In the genomic region with DNA sequence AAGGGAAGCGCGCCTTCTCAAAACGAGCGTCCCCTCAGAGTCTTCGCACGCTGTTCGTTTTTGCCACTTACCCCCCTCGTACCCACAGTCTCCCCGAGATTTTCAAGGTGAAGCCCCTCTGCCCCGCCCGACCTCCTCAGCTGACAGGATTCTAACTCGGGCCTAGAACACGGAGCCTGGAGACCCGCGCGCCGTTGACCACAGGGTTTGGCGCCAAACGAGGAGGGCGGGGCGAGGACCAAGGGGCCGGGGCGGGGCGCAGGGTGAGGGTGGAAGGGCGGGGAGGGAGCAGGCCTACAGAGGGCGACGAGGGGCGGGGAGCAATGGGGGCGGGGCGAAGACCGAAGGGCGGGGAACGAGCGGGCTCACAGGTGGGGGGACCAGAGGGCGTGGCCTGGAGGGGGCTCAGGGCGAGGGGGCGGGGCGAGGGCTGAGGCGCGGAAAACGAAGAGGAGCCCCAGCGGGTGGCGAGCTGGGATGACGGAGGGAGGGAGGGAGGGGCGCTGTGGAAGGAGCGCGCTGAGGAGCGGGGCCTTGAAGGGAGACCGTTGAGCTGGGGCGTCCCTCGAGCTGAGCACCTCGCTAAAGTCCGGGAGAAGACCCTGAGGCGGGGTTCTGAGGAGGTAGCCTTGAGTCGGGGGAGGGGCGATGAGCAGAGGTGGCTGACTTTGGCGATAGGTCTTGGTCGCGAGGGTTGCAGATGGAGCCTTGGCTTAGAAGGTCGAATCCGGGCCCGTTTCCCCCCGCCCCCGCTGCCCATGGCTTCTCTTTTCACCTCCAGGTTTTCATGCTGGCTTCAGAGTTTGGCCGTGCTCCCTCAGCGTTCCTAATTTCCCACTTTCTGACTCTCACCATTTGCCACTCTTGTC, we compare ENCODE assay signal across 8 cellular contexts. TPM values are rescaled to one million over a fixed set of nuclear protein-coding genes. Genes with fewer than 3 reads are reported as not detected.
DNase-seq lines count a peak whose midpoint lies in the region; ATAC-seq, FAIRE-seq and TF ChIP-seq lines count a peak whose summit lies in the region.

A gene with protein sequence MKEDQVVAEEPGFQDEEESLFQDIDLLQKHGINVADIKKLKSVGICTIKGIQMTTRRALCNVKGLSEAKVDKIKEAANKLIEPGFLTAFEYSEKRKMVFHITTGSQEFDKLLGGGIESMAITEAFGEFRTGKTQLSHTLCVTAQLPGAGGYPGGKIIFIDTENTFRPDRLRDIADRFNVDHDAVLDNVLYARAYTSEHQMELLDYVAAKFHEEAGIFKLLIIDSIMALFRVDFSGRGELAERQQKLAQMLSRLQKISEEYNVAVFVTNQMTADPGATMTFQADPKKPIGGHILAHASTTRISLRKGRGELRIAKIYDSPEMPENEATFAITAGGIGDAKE (minus strand): TSS at position 212 of the 869 bp plus-strand sequence. CDS start 1,927 bp downstream, outside the sequence.

- peaks cover 4 to 12% (median 7%) of the 10 kb centered on the region in 4 experiments; a peak in 5 of 7 replicates for H3K4me1 ChIP-seq in H1 (replicated peaks in 1 of 4; ENCODE audit: control insufficient read depth in 3 of 4, insufficient read depth in 4 of 4, low read length in 3 of 4)
- peaks cover 8% of the 10 kb centered on the region for H3K4me1 ChIP-seq in mesenchymal stem cell (ENCODE audit: control insufficient read depth, insufficient read depth, low read depth, low read length)

- H2BK5ac ChIP-seq in H1 (ENCODE audit: low read depth, low read length) (peak within 1 kb of the TSS; percentile 92; the same call in 1 of the 2 replicates), mesenchymal stem cell (ENCODE audit: low read depth, low read length, poor library complexity, severe bottlenecking) (no peak within 1 kb of the TSS)

- H3K23me2 ChIP-seq in H1 (ENCODE audit: low read depth, low read length): peaks cover 15% of the 10 kb centered on the region; the same call in 1 of the 2 replicates

- peak within 1 kb of the TSS; percentile 92 for H4K91ac ChIP-seq in H1 (replicated peaks; ENCODE audit: insufficient read length, low read length)
- peak within 1 kb of the TSS; percentile 57 for H4K91ac ChIP-seq in mesenchymal stem cell (ENCODE audit: low read length)

- H2AFZ ChIP-seq in H1 (ENCODE audit: low read length) (peak within 1 kb of the TSS; percentile 92; the same call in 1 of the 2 replicates), mesenchymal stem cell (ENCODE audit: low read depth, low read length) (peak within 1 kb of the TSS; percentile 72)

- no peak for FAIRE-seq in H1 (lab: Jason Lieb, UNC)

- H2BK20ac ChIP-seq in H1 (ENCODE audit: low read length): no peak within 1 kb of the TSS

- H3K4ac ChIP-seq in H1 (replicated peaks; ENCODE audit: insufficient read length, low read depth, low read length) (peak within 1 kb of the TSS; percentile 94), mesenchymal stem cell (ENCODE audit: low read depth in 1 of 2, low read length in 2 of 2) (peak within 1 kb of the TSS in 1 of 2 experiments; percentile 54)

- peak; percentile 58 to 80 for TF ChIP-seq POLR2A in H1 (IDR thresholded peaks at IDR 0.05; ENCODE audit: control extremely low read depth in 1 of 2, low read depth in 2 of 2, low read length in 2 of 2)

- CTCF ChIA-PET in H1 (lab: Charles Lee; ENCODE audit: partially characterized antibody): interaction anchor here (0.7 to 3.3 kb wide), 10 partner anchors 16 to 123 kb away, joined by 3 to 9 read pairs (median 4); a partner anchor contains a TSS

- H4K20me1 ChIP-seq in H1 (replicated peaks in 1 of 2; ENCODE audit: control insufficient read depth in 1 of 2, insufficient read depth in 2 of 2, low read length in 2 of 2): no peaks in the 10 kb centered on the region

- H3K18ac ChIP-seq in H1 (ENCODE audit: extremely low read depth, low read length) (peak within 1 kb of the TSS; percentile 88), mesenchymal stem cell (ENCODE audit: low read depth in 1 of 2, low read length in 2 of 2) (peak within 1 kb of the TSS; percentile 54 to 77)

- H3K79me2 ChIP-seq in H1 (ENCODE audit: control insufficient read depth in 1 of 2, insufficient read depth in 2 of 2, low read length in 2 of 2): no peaks in the 10 kb centered on the region

- ATAC-seq in GM18498 (IDR thresholded peaks at IDR 0.05; ENCODE audit: unreplicated experiment) (peak; percentile 65), HG03135 (IDR thresholded peaks at IDR 0.05; ENCODE audit: unreplicated experiment) (no peak)

- H4K8ac ChIP-seq in H1 (ENCODE audit: extremely low read depth, insufficient read depth, low read length) (peak within 1 kb of the TSS; percentile 100; the same call in 1 of the 2 replicates), mesenchymal stem cell (ENCODE audit: low read length) (peak within 1 kb of the TSS; percentile 69)

- peak; percentile 91 for DNase-seq in HK-2 (ENCODE audit: unreplicated experiment)
- DNase-seq in NOMO-1 treated with dmso at 0.1 percent for 144 hours (lab: John Stamatoyannopoulos, UW; ENCODE audit: unreplicated experiment): peak; percentile 83
- DNase-seq in activated CD8-positive, alpha-beta memory T cell treated with anti-CD3 and anti-CD28 coated beads, Interleukin-2, amount 50 U/mL, for 1 hour (ENCODE audit: extremely low read depth): peak; percentile 95
- peak; percentile 85 to 96 for DNase-seq in H1 (ENCODE audit: low read depth in 1 of 2, low spot score in 2 of 2)
- DNase-seq in mesenchymal stem cell: peak; percentile 83
- peak; percentile 96 for DNase-seq in stimulated activated CD8-positive, alpha-beta memory T cell treated with anti-CD3 and anti-CD28 coated beads, Interleukin-12 subunit alpha, Interleukin-12 subunit beta, amount 100 ng/mL, for 24 hours (ENCODE audit: extremely low read depth)

- H3K9ac ChIP-seq in H1 (replicated peaks in 1 of 4; ENCODE audit: extremely low read depth in 1 of 4, low read depth in 3 of 4, low read length in 3 of 4) (peak within 1 kb of the TSS; percentile 65 to 97 (median 96)), mesenchymal stem cell (ENCODE audit: low read length) (peak within 1 kb of the TSS; percentile 85)

- H2BK120ac ChIP-seq in H1 (replicated peaks; ENCODE audit: low read depth, low read length) (peak within 1 kb of the TSS; percentile 38), mesenchymal stem cell (ENCODE audit: low read depth, low read length) (no peak within 1 kb of the TSS)

- peak within 1 kb of the TSS; percentile 90 for H3K56ac ChIP-seq in H1 (replicated peaks; ENCODE audit: insufficient read length, low read depth, low read length)

- H3K36me3 ChIP-seq in H1 (ENCODE audit: control insufficient read depth in 2 of 4, insufficient read depth in 4 of 4, low read length in 3 of 4): no peaks in the 10 kb centered on the region
- H3K36me3 ChIP-seq in mesenchymal stem cell (ENCODE audit: control insufficient read depth in 1 of 2, insufficient read depth in 2 of 2, low read depth in 1 of 2, low read length in 2 of 2): no peaks in the 10 kb centered on the region

- H3K4me2 ChIP-seq in H1 (ENCODE audit: insufficient read depth in 1 of 2, low read depth in 2 of 2, low read length in 2 of 2): peak within 1 kb of the TSS; percentile 96 to 97
- H3K4me2 ChIP-seq in mesenchymal stem cell (ENCODE audit: low read length, poor library complexity, severe bottlenecking): peak within 1 kb of the TSS; percentile 90

- H4K5ac ChIP-seq in H1 (ENCODE audit: insufficient read length, low read depth, low read length): peak within 1 kb of the TSS; percentile 90

- H3K27ac ChIP-seq in H1 (ENCODE audit: low read depth, low read length) (peak within 1 kb of the TSS; percentile 93), mesenchymal stem cell (ENCODE audit: low read length, poor library complexity, severe bottlenecking) (no peak within 1 kb of the TSS)

- no peak for TF ChIP-seq CTCF in H1 (IDR thresholded peaks at IDR 0.05; ENCODE audit: control extremely low read depth in 1 of 3, insufficient read depth in 1 of 3, low read depth in 1 of 3, low read length in 3 of 3)

- H2BK15ac ChIP-seq in H1 (ENCODE audit: low read length) (peak within 1 kb of the TSS; percentile 53), mesenchymal stem cell (ENCODE audit: low read depth, poor library complexity, severe bottlenecking) (no peak within 1 kb of the TSS)

- H2BK12ac ChIP-seq in H1 (ENCODE audit: low read depth, low read length) (peak within 1 kb of the TSS; percentile 45; the same call in 1 of the 2 replicates), mesenchymal stem cell (ENCODE audit: low read length in 2 of 2) (no peak within 1 kb of the TSS)

- H3K9me3 ChIP-seq in H1 (ENCODE audit: insufficient read depth in 2 of 2, low read depth in 1 of 2, low read length in 1 of 2) (no peaks in the 10 kb centered on the region), mesenchymal stem cell (ENCODE audit: control insufficient read depth, low read length) (no peaks in the 10 kb centered on the region)

- TF ChIP-seq EP300 in H1 (IDR thresholded peaks at IDR 0.05; ENCODE audit: borderline replicate concordance in 1 of 2, low read depth in 2 of 2, low read length in 2 of 2): no peak

- H2AK5ac ChIP-seq in H1 (ENCODE audit: low read depth, low read length): peak within 1 kb of the TSS; percentile 41; the same call in 1 of the 2 replicates
- no peak within 1 kb of the TSS for H2AK5ac ChIP-seq in mesenchymal stem cell (ENCODE audit: low read length, severe bottlenecking)

- H3K27me3 ChIP-seq in H1 (replicated peaks in 1 of 4; ENCODE audit: control insufficient read depth in 3 of 4, extremely low read depth in 1 of 4, insufficient read depth in 3 of 4, low read length in 3 of 4) (no peaks in the 10 kb centered on the region), mesenchymal stem cell (ENCODE audit: control insufficient read depth in 1 of 2, insufficient read depth in 1 of 2, low read length in 2 of 2) (no peaks in the 10 kb centered on the region)

- H3K79me1 ChIP-seq in H1 (ENCODE audit: low read depth, low read length) (no peaks in the 10 kb centered on the region), mesenchymal stem cell (replicated peaks; ENCODE audit: low read length, poor library complexity, severe bottlenecking) (no peaks in the 10 kb centered on the region)

- H3K4me3 ChIP-seq in H1 (ENCODE audit: extremely low read depth in 1 of 4, insufficient read depth in 2 of 4, low read depth in 3 of 4, low read length in 4 of 4) (peak within 1 kb of the TSS; percentile 63 to 92 (median 92)), mesenchymal stem cell (ENCODE audit: insufficient read depth in 1 of 2, low read depth in 1 of 2, low read length in 2 of 2) (peak within 1 kb of the TSS; percentile 68 to 87)

- no peak within 1 kb of the TSS for H3K23ac ChIP-seq in H1 (ENCODE audit: insufficient read length)
- H3K23ac ChIP-seq in mesenchymal stem cell (ENCODE audit: low read length in 2 of 2): no peak within 1 kb of the TSS

- POLR2A ChIA-PET in H1 (lab: Charles Lee; ENCODE audit: partially characterized antibody): interaction anchor here (0.9 to 3.0 kb wide), 13 partner anchors 11 to 256 kb away, joined by 3 to 13 read pairs (median 4); a partner anchor contains a TSS

- 2% methylated on average over 31 of the region's 66 CpGs; no CpG with 5 or more reads in 1 of the 2 experiments for WGBS in H1 (ENCODE audit: extremely low coverage in 1 of 2, insufficient coverage in 1 of 2, insufficient read length in 1 of 2, insufficient replicate concordance in 2 of 2, low coverage in 1 of 2, low lambda C conversion rate in 2 of 2, missing lambda C conversion rate in 1 of 2), 2 experiments
- under 1% methylated on average over 60 of the region's 66 CpGs for WGBS in mesenchymal stem cell

- TF ChIP-seq RAD21 in H1 (IDR thresholded peaks at IDR 0.05 in 1 of 2, conservative IDR thresholded peaks at IDR 0.05 in 1 of 2; ENCODE audit: low read depth in 2 of 2, low read length in 2 of 2): no peak

- H3K14ac ChIP-seq in H1 (ENCODE audit: insufficient read length) (peak within 1 kb of the TSS; percentile 84), mesenchymal stem cell (ENCODE audit: low read length in 2 of 2) (peak within 1 kb of the TSS in 1 of 2 experiments; percentile 26)

RNA-seq across cellular contexts. Expression of the gene that starts here (rescaled TPM):
- 7.1 and 7.2 TPM in 2 replicates for total RNA-seq in H1 (2021; fragmentation: NEBNext Ultra II Directional; extraction: Animal tissue kit (Norgen Biotek cat#: 25700))
- 3.8 and 20.2 TPM in 2 replicates for polyA plus RNA-seq in H1 (2011; rRNA removed)
- 21.5 TPM for polyA plus RNA-seq in H1 (2011; cell fraction: cytosol; rRNA removed)
- polyA plus RNA-seq in H1 (2011; cell fraction: nucleus; rRNA removed): 1.6 TPM
- polyA plus RNA-seq in H1 (2012, experiment 1 of 2): 9.7 to 15.0 TPM (median 14.0 TPM) in 4 replicates
- polyA plus RNA-seq in H1 (2012, experiment 2 of 2): 9.7 TPM
- 15.6 TPM for polyA plus RNA-seq in H1 (2013, experiment 1 of 2)
- 16.0 TPM for polyA plus RNA-seq in H1 (2013, experiment 2 of 2)
- 1.7 and 3.9 TPM in 2 replicates for polyA minus RNA-seq in H1 (2011; rRNA and poly(A)+ RNA removed)
- 3.2 TPM for polyA minus RNA-seq in H1 (2011; cell fraction: cytosol; rRNA and poly(A)+ RNA removed)
- 15.5 TPM for polyA minus RNA-seq in H1 (2011; cell fraction: nucleus; rRNA and poly(A)+ RNA removed)
- polyA plus RNA-seq in mesenchymal stem cell (2013, experiment 1 of 2): 0.77 TPM
- polyA plus RNA-seq in mesenchymal stem cell (2013, experiment 2 of 2): 0.81 TPM
